ENCODE assay signal across 9 cellular contexts in the genomic region with DNA sequence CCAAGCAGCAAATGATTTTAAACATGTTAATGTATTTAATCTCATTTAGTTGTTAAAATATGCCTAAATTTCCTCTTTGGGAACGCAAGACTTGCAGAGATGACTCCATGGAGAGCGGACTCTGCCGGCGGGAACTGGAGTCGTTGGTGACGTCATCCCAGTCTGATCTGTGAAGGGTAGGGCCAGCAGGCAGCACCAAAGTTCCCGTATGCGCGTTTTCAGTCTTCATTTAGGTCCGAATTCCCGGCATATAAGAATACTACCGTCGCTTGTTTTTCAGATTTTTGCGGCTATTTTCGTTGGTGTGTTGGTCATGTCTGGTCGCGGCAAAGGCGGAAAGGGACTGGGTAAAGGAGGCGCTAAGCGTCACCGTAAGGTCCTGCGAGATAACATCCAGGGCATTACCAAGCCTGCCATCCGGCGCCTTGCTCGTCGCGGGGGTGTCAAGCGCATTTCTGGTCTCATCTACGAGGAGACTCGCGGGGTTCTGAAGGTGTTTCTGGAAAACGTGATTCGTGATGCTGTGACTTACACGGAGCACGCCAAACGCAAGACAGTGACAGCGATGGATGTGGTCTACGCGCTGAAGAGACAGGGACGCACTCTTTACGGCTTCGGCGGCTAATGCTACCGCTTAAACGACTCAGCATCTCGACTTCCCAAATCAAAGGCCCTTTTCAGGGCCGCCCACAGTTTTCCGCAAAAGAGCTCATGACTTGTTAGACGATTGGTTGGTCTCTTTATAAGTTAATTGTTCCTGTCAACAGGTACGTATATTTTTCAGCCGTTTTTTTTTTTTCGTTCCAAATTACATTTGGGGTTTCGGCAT.
A peak's percentile ranks its signal among the peaks of the same experiment; 100 is the strongest.
DNase-seq lines count a peak whose midpoint lies in the region; ATAC-seq and TF ChIP-seq lines count a peak whose summit lies in the region.
"Had no signal": no experiment of that assay in that cellular context is flagged by ENCODE, and none has a peak within 500 bp of the region (broad histone marks: within the 10 kb centered on the region; RNA-seq: fewer than 3 reads in every experiment).

No MANE protein-coding gene starts in this region.

- H3K27ac Mint-ChIP-seq in CD14-positive monocyte: no peak overlapping the region
- H3K27ac Mint-ChIP-seq in activated CD4-positive, alpha-beta memory T cell treated with anti-CD3 and anti-CD28 coated beads, Interleukin-2, amount 10 ng/mL, durations not matched to agents 7 days and 5 days: no peak overlapping the region
- H3K27ac Mint-ChIP-seq: dendritic cell treated with granulocyte-macrophage colony-stimulating factor and Interleukin-4, amounts not matched to agents 40 ng/mL and 50 ng/mL, for 4 days had no signal

- peaks cover 18% of the 10 kb centered on the region for H3K4me1 Mint-ChIP-seq in CD14-positive monocyte
- H3K4me1 Mint-ChIP-seq in activated CD4-positive, alpha-beta memory T cell treated with anti-CD3 and anti-CD28 coated beads, Interleukin-2, amount 10 ng/mL, durations not matched to agents 7 days and 5 days: peaks cover 35% of the 10 kb centered on the region

- DNase-seq in CD14-positive monocyte (ENCODE audit: low spot score): peak; percentile 93
- DNase-seq in NCI-H774 (lab: John Stamatoyannopoulos, UW): peak; percentile 96
- peak; percentile 90 for DNase-seq in activated CD4-positive, alpha-beta memory T cell treated with anti-CD3 and anti-CD28 coated beads, Interleukin-2, amount 10 ng/mL, durations not matched to agents 7 days and 5 days
- peak; percentile 70 to 83 (median 73) for DNase-seq in effector memory CD4-positive, alpha-beta T cell
- peak; percentile 99 for DNase-seq in lung microvascular endothelial cell (ENCODE audit: low read depth in 2 of 2)
- DNase-seq in stimulated activated CD4-positive, alpha-beta T cell treated with anti-CD3 and anti-CD28 coated beads, TNF-alpha, amount 100 ng/mL, for 48 hours (ENCODE audit: low read depth in 3 of 3): peak in 2 of 3 donors; percentile 79 to 80

- peak; percentile 30 for TF ChIP-seq CTCF in CD14-positive monocyte (IDR thresholded peaks at IDR 0.05)

- peaks cover 21% of the 10 kb centered on the region for H3K4me1 ChIP-seq in effector memory CD4-positive, alpha-beta T cell (ENCODE audit: control insufficient read depth, insufficient read depth, low read length, poor library complexity, severe bottlenecking)

- peak overlapping the region; percentile 55 for H3K4me3 ChIP-seq in effector memory CD4-positive, alpha-beta T cell (ENCODE audit: insufficient read depth, low read depth, low read length, poor library complexity, severe bottlenecking)

- H3K27me3 Mint-ChIP-seq in CD14-positive monocyte (ENCODE audit: low read depth in 3 of 3): peaks cover 0 to 1% (median 0%) of the 10 kb centered on the region in 3 donors
- H3K27me3 Mint-ChIP-seq in activated CD4-positive, alpha-beta memory T cell treated with anti-CD3 and anti-CD28 coated beads, Interleukin-2, amount 10 ng/mL, durations not matched to agents 7 days and 5 days: no peaks in the 10 kb centered on the region
- H3K27me3 Mint-ChIP-seq: dendritic cell treated with granulocyte-macrophage colony-stimulating factor and Interleukin-4, amounts not matched to agents 40 ng/mL and 50 ng/mL, for 4 days had no signal

- no peaks in the 10 kb centered on the region for H3K27me3 ChIP-seq in effector memory CD4-positive, alpha-beta T cell (replicated peaks; ENCODE audit: control insufficient read depth, insufficient read depth, low read length, poor library complexity, severe bottlenecking)

- no peaks in the 10 kb centered on the region for H3K36me3 Mint-ChIP-seq in CD14-positive monocyte
- peaks cover 4% of the 10 kb centered on the region for H3K36me3 Mint-ChIP-seq in activated CD4-positive, alpha-beta memory T cell treated with anti-CD3 and anti-CD28 coated beads, Interleukin-2, amount 10 ng/mL, durations not matched to agents 7 days and 5 days (ENCODE audit: low read depth)

- peak; percentile 41 for ATAC-seq in GM19372 (IDR thresholded peaks at IDR 0.05; ENCODE audit: low read depth, unreplicated experiment)
- peak; percentile 34 for ATAC-seq in HG03565 (IDR thresholded peaks at IDR 0.05; ENCODE audit: unreplicated experiment)

- CTCF ChIA-PET in activated CD4-positive, alpha-beta memory T cell treated with anti-CD3 and anti-CD28 coated beads, Interleukin-2, amount 10 ng/mL, durations not matched to agents 7 days and 5 days (lab: Charles Lee): interaction anchor here (1.2 to 2.4 kb wide), 5 partner anchors 9 to 46 kb away, joined by 4 to 12 read pairs (median 6); a partner anchor contains a TSS

- peaks cover 0 to 3% (median 2%) of the 10 kb centered on the region in 7 donors for H3K9me3 Mint-ChIP-seq in CD14-positive monocyte
- H3K9me3 Mint-ChIP-seq in activated CD4-positive, alpha-beta memory T cell treated with anti-CD3 and anti-CD28 coated beads, Interleukin-2, amount 10 ng/mL, durations not matched to agents 7 days and 5 days: no peaks in the 10 kb centered on the region
- H3K9me3 Mint-ChIP-seq: dendritic cell treated with granulocyte-macrophage colony-stimulating factor and Interleukin-4, amounts not matched to agents 40 ng/mL and 50 ng/mL, for 4 days had no signal

- POLR2A ChIA-PET in activated CD4-positive, alpha-beta memory T cell treated with anti-CD3 and anti-CD28 coated beads, Interleukin-2, amount 10 ng/mL, durations not matched to agents 7 days and 5 days (lab: Charles Lee): interaction anchor here (0.6 to 20.8 kb wide), 40 partner anchors 8 to 1691 kb away, joined by 3 to 992 read pairs (median 7); a partner anchor contains a TSS

- intact Hi-C loops in CD14-positive monocyte (cut with micrococcal nuclease): no loop called here

- H3K36me3 ChIP-seq in effector memory CD4-positive, alpha-beta T cell (ENCODE audit: control insufficient read depth, insufficient read depth, low read length): no peaks in the 10 kb centered on the region

- H3K27ac ChIP-seq in effector memory CD4-positive, alpha-beta T cell (ENCODE audit: insufficient read depth, low read length, poor library complexity, severe bottlenecking): peak overlapping the region; percentile 88

- no peaks in the 10 kb centered on the region for H3K9me3 ChIP-seq in effector memory CD4-positive, alpha-beta T cell (ENCODE audit: control insufficient read depth, low read length)

- H3K4me3 Mint-ChIP-seq in CD14-positive monocyte: no peak overlapping the region
- H3K4me3 Mint-ChIP-seq in activated CD4-positive, alpha-beta memory T cell treated with anti-CD3 and anti-CD28 coated beads, Interleukin-2, amount 10 ng/mL, durations not matched to agents 7 days and 5 days: no peak overlapping the region
- H3K4me3 Mint-ChIP-seq: dendritic cell treated with granulocyte-macrophage colony-stimulating factor and Interleukin-4, amounts not matched to agents 40 ng/mL and 50 ng/mL, for 4 days had no signal

Comparison
In these comparisons a context has a peak if more than half of its experiments do, and no peak if none do; other contexts are left out.
1. Peak in every context shown above with its lines: DNase-seq, ATAC-seq, H3K4me3 ChIP-seq and H3K27ac ChIP-seq.